Comparison of ENCODE assay signal across 37 cellular contexts in genomic region chr5:148626986-148627385, GRCh38. TPM values are rescaled to one million over a fixed set of nuclear protein-coding genes. Genes with fewer than 3 reads are reported as not detected.
"Had no signal": no experiment of that assay in that cellular context is flagged by ENCODE, and none has a peak within 500 bp of the region (broad histone marks: within the 10 kb centered on the region; RNA-seq: fewer than 3 reads in every experiment).

No MANE protein-coding gene starts in this region.

- H3K9me3 ChIP-seq: adrenal gland, body of pancreas, breast epithelium had no signal

- H3K4me3 ChIP-seq: adrenal gland, body of pancreas, breast epithelium had no signal

- H3K27ac Mint-ChIP-seq: activated B cell treated with CpG ODN at 0.5 μM for 24 hours; activated CD4-positive, alpha-beta memory T cell treated with anti-CD3 and anti-CD28 coated beads for 36 hours; activated CD4-positive, alpha-beta T cell treated with anti-CD3 and anti-CD28 coated beads, Interleukin-2, amount 10 ng/mL, durations not matched to agents 24 days and 14 days; activated CD8-positive, alpha-beta T cell treated with anti-CD3 and anti-CD28 coated beads for 36 hours; activated naive CD4-positive, alpha-beta T cell treated with anti-CD3 and anti-CD28 coated beads, Interleukin-2, amount 10 ng/mL, durations not matched to agents 7 days and 5 days; activated naive CD4-positive, alpha-beta T cell treated with anti-CD3 and anti-CD28 coated beads, Interleukin-2, amount 50 U/mL, for 72 hours; activated naive CD8-positive, alpha-beta T cell treated with anti-CD3 and anti-CD28 coated beads for 36 hours; activated T-cell treated with anti-CD3 and anti-CD28 coated beads, Interleukin-2, amount 50 U/mL, for 72 hours; activated T-helper 1 cell treated with anti-CD3 and anti-CD28 coated beads, Interleukin-12 subunit alpha, Interleukin-12 subunit beta, Interleukin-2, Interleukin-4 antibody, amounts not matched to agents 30 ng/mL and 10 ng/mL and 1 ng/mL, durations not matched to agents 14 hours and 24 hours and 36 hours; activated T-helper 17 cell treated with anti-CD3 and anti-CD28 coated beads, Interleukin-2, amount 50 U/mL, for 72 hours; T-helper 1 cell treated with Interleukin-12 subunit alpha and Interleukin-12 subunit beta and Interleukin-4 antibody, amounts not matched to agents 30 μg/mL and 1 μg/mL, for 36 hours; T-helper 2 cell treated with Interferon-gamma antibody and Interleukin-4, amounts not matched to agents 5 μg/mL and 100 μg/mL, for 36 hours had no signal

- FAIRE-seq: astrocyte, TTC549 had no signal

- H3K4me3 Mint-ChIP-seq: activated B cell treated with CpG ODN at 0.5 μM for 24 hours; activated CD4-positive, alpha-beta memory T cell treated with anti-CD3 and anti-CD28 coated beads for 36 hours; activated CD4-positive, alpha-beta T cell treated with anti-CD3 and anti-CD28 coated beads, Interleukin-2, amount 10 ng/mL, durations not matched to agents 24 days and 14 days; activated CD8-positive, alpha-beta T cell treated with anti-CD3 and anti-CD28 coated beads for 36 hours; activated naive CD4-positive, alpha-beta T cell treated with anti-CD3 and anti-CD28 coated beads, Interleukin-2, amount 10 ng/mL, durations not matched to agents 7 days and 5 days; activated naive CD8-positive, alpha-beta T cell treated with anti-CD3 and anti-CD28 coated beads for 36 hours; activated T-cell treated with anti-CD3 and anti-CD28 coated beads, Interleukin-2, amount 50 U/mL, for 4 hours; activated T-cell treated with anti-CD3 and anti-CD28 coated beads, Interleukin-2, amount 50 U/mL, for 72 hours; activated T-helper 1 cell treated with anti-CD3 and anti-CD28 coated beads, Interleukin-12 subunit alpha, Interleukin-12 subunit beta, Interleukin-2, Interleukin-4 antibody, amounts not matched to agents 30 ng/mL and 10 ng/mL and 1 ng/mL, durations not matched to agents 14 hours and 24 hours and 36 hours; activated T-helper 17 cell treated with anti-CD3 and anti-CD28 coated beads, Interleukin-2, amount 50 U/mL, for 72 hours; T-helper 1 cell treated with Interleukin-12 subunit alpha and Interleukin-12 subunit beta and Interleukin-4 antibody, amounts not matched to agents 30 μg/mL and 1 μg/mL, for 36 hours; T-helper 2 cell treated with Interferon-gamma antibody and Interleukin-4, amounts not matched to agents 5 μg/mL and 100 μg/mL, for 36 hours had no signal

- H3K9me3 Mint-ChIP-seq: activated B cell treated with CpG ODN at 0.5 μM for 24 hours; activated CD4-positive, alpha-beta memory T cell treated with anti-CD3 and anti-CD28 coated beads for 36 hours; activated CD4-positive, alpha-beta T cell treated with anti-CD3 and anti-CD28 coated beads, Interleukin-2, amount 10 ng/mL, durations not matched to agents 24 days and 14 days; activated CD8-positive, alpha-beta T cell treated with anti-CD3 and anti-CD28 coated beads for 36 hours; activated naive CD4-positive, alpha-beta T cell treated with anti-CD3 and anti-CD28 coated beads, Interleukin-2, amount 10 ng/mL, durations not matched to agents 7 days and 5 days; activated naive CD4-positive, alpha-beta T cell treated with anti-CD3 and anti-CD28 coated beads, Interleukin-2, amount 50 U/mL, for 72 hours; activated naive CD8-positive, alpha-beta T cell treated with anti-CD3 and anti-CD28 coated beads for 36 hours; activated T-cell treated with anti-CD3 and anti-CD28 coated beads, Interleukin-2, amount 50 U/mL, for 4 hours; activated T-cell treated with anti-CD3 and anti-CD28 coated beads, Interleukin-2, amount 50 U/mL, for 72 hours; activated T-helper 1 cell treated with anti-CD3 and anti-CD28 coated beads, Interleukin-12 subunit alpha, Interleukin-12 subunit beta, Interleukin-2, Interleukin-4 antibody, amounts not matched to agents 30 ng/mL and 10 ng/mL and 1 ng/mL, durations not matched to agents 14 hours and 24 hours and 36 hours; activated T-helper 17 cell treated with anti-CD3 and anti-CD28 coated beads, Interleukin-2, amount 50 U/mL, for 72 hours; T-helper 1 cell treated with Interleukin-12 subunit alpha and Interleukin-12 subunit beta and Interleukin-4 antibody, amounts not matched to agents 30 μg/mL and 1 μg/mL, for 36 hours; T-helper 2 cell treated with Interferon-gamma antibody and Interleukin-4, amounts not matched to agents 5 μg/mL and 100 μg/mL, for 36 hours had no signal

- ATAC-seq: activated CD8-positive, alpha-beta T cell treated with anti-CD3 and anti-CD28 coated beads for 36 hours; activated naive CD4-positive, alpha-beta T cell treated with anti-CD3 and anti-CD28 coated beads, Interleukin-2, amount 50 U/mL, for 72 hours; activated T-cell treated with anti-CD3 and anti-CD28 coated beads, Interleukin-2, amount 50 U/mL, for 4 hours; activated T-cell treated with anti-CD3 and anti-CD28 coated beads, Interleukin-2, amount 50 U/mL, for 72 hours; activated T-helper 17 cell treated with anti-CD3 and anti-CD28 coated beads, Interleukin-2, amount 50 U/mL, for 72 hours; body of pancreas had no signal

- H3K36me3 ChIP-seq: adrenal gland, brain microvascular endothelial cell, breast epithelium had no signal

- DNase-seq: activated B cell treated with CpG ODN at 0.5 μM for 24 hours; activated CD4-positive, alpha-beta memory T cell treated with anti-CD3 and anti-CD28 coated beads for 36 hours; activated CD4-positive, alpha-beta T cell treated with anti-CD3 and anti-CD28 coated beads for 4 hours; activated CD4-positive, alpha-beta T cell treated with anti-CD3 and anti-CD28 coated beads, Interleukin-2, amount 10 ng/mL, durations not matched to agents 24 days and 14 days; activated CD4-positive, alpha-beta T cell treated with anti-CD3 and anti-CD28 coated beads, Interleukin-2, amount 50 U/mL, for 1 hour; activated CD4-positive, alpha-beta T cell treated with anti-CD3 and anti-CD28 coated beads, Interleukin-2, amount 50 U/mL, for 4 hours; activated CD4-positive, CD25-positive, alpha-beta regulatory T cell treated with anti-CD3 and anti-CD28 coated beads, Interleukin-2, amount 50 U/mL, for 72 hours; activated CD8-positive, alpha-beta memory T cell treated with anti-CD3 and anti-CD28 coated beads, Interleukin-2, amount 50 U/mL, for 4 hours; activated CD8-positive, alpha-beta T cell treated with anti-CD3 and anti-CD28 coated beads for 36 hours; activated effector memory CD4-positive, alpha-beta T cell treated with anti-CD3 and anti-CD28 coated beads, Interleukin-2, amount 50 U/mL, for 16 hours; activated gamma-delta T cell treated with Interleukin-2 at 50 U/mL for 16 hours; activated naive CD4-positive, alpha-beta T cell; activated naive CD4-positive, alpha-beta T cell treated with anti-CD3 and anti-CD28 coated beads, Interleukin-2, amount 10 ng/mL, durations not matched to agents 7 days and 5 days; activated naive CD8-positive, alpha-beta T cell treated with anti-CD3 and anti-CD28 coated beads for 36 hours; activated T-cell treated with anti-CD3 and anti-CD28 coated beads for 4 hours; activated T-cell treated with anti-CD3 and anti-CD28 coated beads, Interleukin-2, amount 50 U/mL, for 1 hour; activated T-cell treated with anti-CD3 and anti-CD28 coated beads, Interleukin-2, amount 50 U/mL, for 4 hours; activated T-cell treated with anti-CD3 and anti-CD28 coated beads, Interleukin-2, amount 50 U/mL, for 72 hours; adrenal gland; amniotic stem cell; aorta; body of pancreas; brain microvascular endothelial cell; central memory CD4-positive, alpha-beta T cell; T-helper 1 cell; T-helper 2 cell; T-helper 9 cell had no signal

- H3K36me3 Mint-ChIP-seq: activated CD4-positive, alpha-beta memory T cell treated with anti-CD3 and anti-CD28 coated beads for 36 hours; activated naive CD4-positive, alpha-beta T cell treated with anti-CD3 and anti-CD28 coated beads, Interleukin-2, amount 10 ng/mL, durations not matched to agents 7 days and 5 days; activated naive CD4-positive, alpha-beta T cell treated with anti-CD3 and anti-CD28 coated beads, Interleukin-2, amount 50 U/mL, for 72 hours; activated naive CD8-positive, alpha-beta T cell treated with anti-CD3 and anti-CD28 coated beads for 36 hours had no signal

- H3K4me1 Mint-ChIP-seq: activated B cell treated with CpG ODN at 0.5 μM for 24 hours; activated naive CD4-positive, alpha-beta T cell treated with anti-CD3 and anti-CD28 coated beads, Interleukin-2, amount 10 ng/mL, durations not matched to agents 7 days and 5 days had no signal

- H3K27ac ChIP-seq: adrenal gland, body of pancreas, brain microvascular endothelial cell, breast epithelium, VCaP had no signal

- H3K27me3 ChIP-seq: adrenal gland, body of pancreas, brain microvascular endothelial cell, breast epithelium had no signal

- H3K4me1 ChIP-seq: body of pancreas, breast epithelium had no signal

RNA-seq across cellular contexts. Expression of gene HTR4, which starts 27.3 kb away (rescaled TPM):
- total RNA-seq: activated B cell treated with CpG ODN at 0.5 μM for 24 hours; activated CD4-positive, alpha-beta memory T cell treated with anti-CD3 and anti-CD28 coated beads for 36 hours; activated CD4-positive, alpha-beta T cell treated with anti-CD3 and anti-CD28 coated beads, Interleukin-2, amount 10 ng/mL, durations not matched to agents 24 days and 14 days; activated CD8-positive, alpha-beta memory T cell treated with anti-CD3 and anti-CD28 coated beads for 36 hours; activated CD8-positive, alpha-beta T cell treated with anti-CD3 and anti-CD28 coated beads for 36 hours; activated naive CD4-positive, alpha-beta T cell treated with anti-CD3 and anti-CD28 coated beads, Interleukin-2, amount 50 U/mL, for 72 hours; activated naive CD8-positive, alpha-beta T cell treated with anti-CD3 and anti-CD28 coated beads for 36 hours; activated T-cell treated with anti-CD3 and anti-CD28 coated beads, Interleukin-2, amount 50 U/mL, for 4 hours; activated T-cell treated with anti-CD3 and anti-CD28 coated beads, Interleukin-2, amount 50 U/mL, for 72 hours; activated T-helper 1 cell treated with anti-CD3 and anti-CD28 coated beads, Interleukin-12 subunit alpha, Interleukin-12 subunit beta, Interleukin-2, Interleukin-4 antibody, amounts not matched to agents 30 ng/mL and 10 ng/mL and 1 ng/mL, durations not matched to agents 14 hours and 24 hours and 36 hours; activated T-helper 17 cell treated with anti-CD3 and anti-CD28 coated beads, Interleukin-2, amount 50 U/mL, for 72 hours; astrocyte; body of pancreas had no signal
